Comparison of ENCODE assay signal across 23 cellular contexts in genomic region chr6:135937126-135937525, GRCh38.
DNase-seq lines count a peak whose midpoint lies in the region; ATAC-seq and TF ChIP-seq lines count a peak whose summit lies in the region.
"Had no signal": no experiment of that assay in that cellular context is flagged by ENCODE, and none has a peak within 500 bp of the region (broad histone marks: within the 10 kb centered on the region; RNA-seq: fewer than 3 reads in every experiment).

No MANE protein-coding gene starts in this region.

- no peak overlapping the region for H2AFZ ChIP-seq in hepatocyte
- H2AFZ ChIP-seq: parathyroid adenoma had no signal

- CTCF ChIA-PET in Panc1 (lab: Charles Lee) = no interaction called here
- CTCF ChIA-PET in activated CD4-positive, alpha-beta T cell treated with anti-CD3 and anti-CD28 coated beads for 36 hours (lab: Charles Lee) = interaction anchor here (0.7 kb wide), 2 partner anchors 16 to 290 kb away, joined by 3 to 4 read pairs; no protein-coding TSS in a partner anchor

- no peaks in the 10 kb centered on the region for H3K27me3 ChIP-seq in Panc1 (ENCODE audit: control insufficient read depth, insufficient read depth, low read length)
- no peaks in the 10 kb centered on the region for H3K27me3 ChIP-seq in hepatocyte
- H3K27me3 ChIP-seq in stomach smooth muscle (ENCODE audit: control insufficient read depth in 1 of 2, insufficient read depth in 2 of 2, low read length in 2 of 2) = no peaks in the 10 kb centered on the region
- H3K27me3 ChIP-seq: body of pancreas, heart right ventricle, right lobe of liver had no signal

- 92% methylated on average over 6 of the region's 6 CpGs for WGBS in hepatocyte (ENCODE audit: low lambda C conversion rate, missing lambda C conversion rate)

- H3K4me1 Mint-ChIP-seq in activated CD4-positive, alpha-beta T cell treated with anti-CD3 and anti-CD28 coated beads for 36 hours = no peaks in the 10 kb centered on the region
- H3K4me1 Mint-ChIP-seq: activated naive CD8-positive, alpha-beta T cell treated with anti-CD3 and anti-CD28 coated beads, Interleukin-2, amount 50 U/mL, for 24 hours; B cell; natural killer cell had no signal

- in situ Hi-C loops in G401 (cut with HindIII; ENCODE audit: low sequenced_read_pairs) (no loop called here), Panc1 (cut with HindIII; ENCODE audit: low pct_unique_long_range_greater_than_20kb, low sequenced_read_pairs) (no loop called here)

- H3K27ac Mint-ChIP-seq in activated CD4-positive, alpha-beta T cell treated with anti-CD3 and anti-CD28 coated beads for 36 hours = no peak overlapping the region
- H3K27ac Mint-ChIP-seq: activated CD4-positive, alpha-beta memory T cell treated with anti-CD3 and anti-CD28 coated beads for 36 hours; activated naive CD8-positive, alpha-beta T cell treated with anti-CD3 and anti-CD28 coated beads, Interleukin-2, amount 50 U/mL, for 24 hours; B cell; natural killer cell had no signal

- no peak overlapping the region for H3K9ac ChIP-seq in stomach smooth muscle (ENCODE audit: low read length in 2 of 2)
- H3K9ac ChIP-seq: parathyroid adenoma had no signal

- no peak for TF ChIP-seq CTCF in Panc1 (IDR thresholded peaks at IDR 0.05)
- TF ChIP-seq CTCF in hepatocyte (IDR thresholded peaks at IDR 0.05; ENCODE audit: poor library complexity) = no peak

- H3K4me3 ChIP-seq in Panc1 (ENCODE audit: low read depth in 2 of 2, low read length in 2 of 2) (no peak overlapping the region), hepatocyte (no peak overlapping the region), stomach smooth muscle (ENCODE audit: low read length in 2 of 2) (no peak overlapping the region)
- H3K4me3 ChIP-seq: body of pancreas, heart right ventricle, right lobe of liver had no signal

- DNase-seq in G401 (ENCODE audit: low spot score) (peak; percentile 98), Panc1 (ENCODE audit: low read depth, low spot score) (no peak), hepatocyte (ENCODE audit: low spot score) (no peak), mucosa of gallbladder (ENCODE audit: low spot score) (no peak)
- no peak for DNase-seq in activated CD4-positive, alpha-beta T cell treated with anti-CD3 and anti-CD28 coated beads for 36 hours
- DNase-seq: activated CD4-positive, alpha-beta memory T cell treated with anti-CD3 and anti-CD28 coated beads for 36 hours; activated effector memory CD4-positive, alpha-beta T cell treated with anti-CD3 and anti-CD28 coated beads, Interleukin-2, amount 50 U/mL, for 16 hours; activated naive CD8-positive, alpha-beta T cell treated with anti-CD3 and anti-CD28 coated beads, Interleukin-2, amount 50 U/mL, for 24 hours; body of pancreas; COR-L47; heart right ventricle; natural killer cell; NCI-H1105; NCI-H2081 treated with DMSO at 0.1 percent for 48 hours; NCI-H524; right lobe of liver had no signal

- no peaks in the 10 kb centered on the region for H3K79me2 ChIP-seq in hepatocyte
- H3K79me2 ChIP-seq: parathyroid adenoma had no signal

- no peaks in the 10 kb centered on the region for H3K9me2 ChIP-seq in hepatocyte (replicated peaks; ENCODE audit: insufficient read depth)

- H3K4me3 Mint-ChIP-seq in activated CD4-positive, alpha-beta T cell treated with anti-CD3 and anti-CD28 coated beads for 36 hours = no peak overlapping the region
- H3K4me3 Mint-ChIP-seq: activated CD4-positive, alpha-beta memory T cell treated with anti-CD3 and anti-CD28 coated beads for 36 hours; activated naive CD8-positive, alpha-beta T cell treated with anti-CD3 and anti-CD28 coated beads, Interleukin-2, amount 50 U/mL, for 24 hours; B cell; mesothelial cell of epicardium; natural killer cell had no signal

- H3K4me1 ChIP-seq in Panc1 (ENCODE audit: control insufficient read depth, insufficient read depth, low read length) (peaks cover 14% of the 10 kb centered on the region), hepatocyte (ENCODE audit: insufficient read depth) (peaks cover 26% of the 10 kb centered on the region), stomach smooth muscle (ENCODE audit: control insufficient read depth, insufficient read depth, low read length) (peaks cover 7% of the 10 kb centered on the region)
- H3K4me1 ChIP-seq: body of pancreas, parathyroid adenoma had no signal

- H4K20me1 ChIP-seq in hepatocyte (ENCODE audit: insufficient read depth, poor library complexity, severe bottlenecking) = no peaks in the 10 kb centered on the region

- H3K36me3 ChIP-seq in Panc1 (ENCODE audit: control insufficient read depth, insufficient read depth, low read length) (no peaks in the 10 kb centered on the region), hepatocyte (replicated peaks; ENCODE audit: insufficient read depth, low read depth) (no peaks in the 10 kb centered on the region), stomach smooth muscle (ENCODE audit: control insufficient read depth in 2 of 2, insufficient read depth in 2 of 2, low read length in 2 of 2) (no peaks in the 10 kb centered on the region)
- H3K36me3 ChIP-seq: heart right ventricle, right lobe of liver had no signal

- no peaks in the 10 kb centered on the region for H3K27me3 Mint-ChIP-seq in activated CD4-positive, alpha-beta T cell treated with anti-CD3 and anti-CD28 coated beads for 36 hours
- H3K27me3 Mint-ChIP-seq: activated CD4-positive, alpha-beta memory T cell treated with anti-CD3 and anti-CD28 coated beads for 36 hours; activated naive CD8-positive, alpha-beta T cell treated with anti-CD3 and anti-CD28 coated beads, Interleukin-2, amount 50 U/mL, for 24 hours; B cell had no signal

- intact Hi-C loops in Panc1 (cut with micrococcal nuclease; ENCODE audit: unreplicated experiment) = no loop called here
- intact Hi-C loops in activated CD4-positive, alpha-beta T cell treated with anti-CD3 and anti-CD28 coated beads for 36 hours (cut with DNase I, micrococcal nuclease) = no loop called here

- H3K36me3 Mint-ChIP-seq in activated CD4-positive, alpha-beta T cell treated with anti-CD3 and anti-CD28 coated beads for 36 hours (ENCODE audit: low read depth) = no peaks in the 10 kb centered on the region
- H3K36me3 Mint-ChIP-seq: activated CD4-positive, alpha-beta memory T cell treated with anti-CD3 and anti-CD28 coated beads for 36 hours; mesothelial cell of epicardium; natural killer cell had no signal

- POLR2A ChIA-PET in Panc1 (lab: Charles Lee) = no interaction called here
- POLR2A ChIA-PET in activated CD4-positive, alpha-beta T cell treated with anti-CD3 and anti-CD28 coated beads for 36 hours (lab: Charles Lee) = no interaction called here

- H3K27ac ChIP-seq in Panc1 (ENCODE audit: low read length) (peak overlapping the region; percentile 80), hepatocyte (peak overlapping the region; percentile 64), stomach smooth muscle (ENCODE audit: low read length) (peak overlapping the region; percentile 20)
- H3K27ac ChIP-seq: body of pancreas, HL-60, parathyroid adenoma, right lobe of liver had no signal

- BruUV-seq in Panc1 (replicated peaks; lab: Mats Ljungman, UMichigan) = no TSS peak

- ATAC-seq in Panc1 (no peak), GM19395 (IDR thresholded peaks at IDR 0.05; ENCODE audit: unreplicated experiment) (no peak)
- ATAC-seq in activated CD4-positive, alpha-beta T cell treated with anti-CD3 and anti-CD28 coated beads for 36 hours = no peak
- ATAC-seq: activated naive CD8-positive, alpha-beta T cell treated with anti-CD3 and anti-CD28 coated beads, Interleukin-2, amount 50 U/mL, for 24 hours; body of pancreas; left lobe of liver had no signal

- no peak overlapping the region for H3K4me2 ChIP-seq in hepatocyte

- H3K9me3 ChIP-seq in Panc1 (ENCODE audit: control insufficient read depth, insufficient read depth, low read depth, low read length) = no peaks in the 10 kb centered on the region
- no peaks in the 10 kb centered on the region for H3K9me3 ChIP-seq in hepatocyte (ENCODE audit: low read depth)
- no peaks in the 10 kb centered on the region for H3K9me3 ChIP-seq in stomach smooth muscle (ENCODE audit: control insufficient read depth in 2 of 2, low read length in 2 of 2)
- H3K9me3 ChIP-seq: body of pancreas, right lobe of liver had no signal

- no peaks in the 10 kb centered on the region for H3K9me3 Mint-ChIP-seq in activated CD4-positive, alpha-beta T cell treated with anti-CD3 and anti-CD28 coated beads for 36 hours (ENCODE audit: low read depth)
- H3K9me3 Mint-ChIP-seq: activated CD4-positive, alpha-beta memory T cell treated with anti-CD3 and anti-CD28 coated beads for 36 hours; activated naive CD8-positive, alpha-beta T cell treated with anti-CD3 and anti-CD28 coated beads, Interleukin-2, amount 50 U/mL, for 24 hours; mesothelial cell of epicardium; natural killer cell had no signal

Comparison
In these comparisons a context has a peak if more than half of its experiments do, and no peak if none do; other contexts are left out.
1. H3K27ac ChIP-seq: peak in every context shown above with its lines; median percentile 80 in Panc1; 64 in hepatocyte; 20 in stomach smooth muscle.